Comparison of ENCODE assay signal across 9 cellular contexts in the genomic region with DNA sequence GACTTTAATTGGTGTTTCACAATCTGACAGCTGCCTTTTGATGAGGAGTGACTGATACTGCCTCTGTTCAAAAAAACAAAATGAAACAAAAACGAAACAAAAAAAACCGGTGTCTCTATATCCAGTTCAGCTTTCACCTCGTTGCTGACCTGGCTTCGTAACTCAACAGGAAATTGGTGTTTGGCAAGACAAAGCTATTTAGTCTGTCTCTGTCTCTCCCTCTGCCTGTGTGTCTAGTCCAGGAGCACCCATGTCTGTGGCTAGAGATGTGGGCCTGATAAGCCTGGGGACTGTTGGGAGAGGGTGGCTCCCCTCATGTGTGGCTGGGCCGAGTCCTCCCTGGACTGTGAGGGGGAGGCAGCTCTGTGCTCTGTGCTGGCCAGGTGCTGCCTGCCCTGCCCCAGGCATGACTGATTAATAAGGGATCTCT. TPM values are rescaled to one million over a fixed set of nuclear protein-coding genes. Genes with fewer than 3 reads are reported as not detected.
A peak's percentile ranks its signal among the peaks of the same experiment; 100 is the strongest.
DNase-seq lines count a peak whose midpoint lies in the region; ATAC-seq lines count a peak whose summit lies in the region.
"Had no signal": no experiment of that assay in that cellular context is flagged by ENCODE, and none has a peak within 500 bp of the region (broad histone marks: within the 10 kb centered on the region; RNA-seq: fewer than 3 reads in every experiment).

No MANE protein-coding gene starts in this region.

- intact Hi-C loops in activated naive CD4-positive, alpha-beta T cell treated with anti-CD3 and anti-CD28 coated beads for 36 hours (cut with micrococcal nuclease), result no loop called here

- CTCF ChIA-PET in activated naive CD4-positive, alpha-beta T cell treated with anti-CD3 and anti-CD28 coated beads for 36 hours (lab: Charles Lee), result interaction anchor here (0.6 to 1.4 kb wide), 4 partner anchors 124 to 331 kb away, joined by 3 to 6 read pairs (median 4); no protein-coding TSS in a partner anchor

- no peaks in the 10 kb centered on the region for H3K36me3 Mint-ChIP-seq in activated naive CD4-positive, alpha-beta T cell treated with anti-CD3 and anti-CD28 coated beads for 36 hours (ENCODE audit: low read depth)
- H3K36me3 Mint-ChIP-seq in T-helper 2 cell treated with Interferon-gamma antibody and Interleukin-4, amounts not matched to agents 5 μg/mL and 100 μg/mL, for 36 hours (ENCODE audit: low read depth), result no peaks in the 10 kb centered on the region
- H3K36me3 Mint-ChIP-seq in immature natural killer cell, result peaks cover 0 to under 1% (median 0%) of the 10 kb centered on the region in 3 donors

- no peak overlapping the region for H3K27ac Mint-ChIP-seq in activated naive CD4-positive, alpha-beta T cell treated with anti-CD3 and anti-CD28 coated beads for 36 hours
- H3K27ac Mint-ChIP-seq in T-helper 2 cell treated with Interferon-gamma antibody and Interleukin-4, amounts not matched to agents 5 μg/mL and 100 μg/mL, for 36 hours, result peak overlapping the region; percentile 85
- H3K27ac Mint-ChIP-seq in immature natural killer cell, result peak overlapping the region; percentile 1 to 78 (median 46)

- H3K27me3 Mint-ChIP-seq in activated naive CD4-positive, alpha-beta T cell treated with anti-CD3 and anti-CD28 coated beads for 36 hours (ENCODE audit: low read depth), result no peaks in the 10 kb centered on the region
- H3K27me3 Mint-ChIP-seq in T-helper 2 cell treated with Interferon-gamma antibody and Interleukin-4, amounts not matched to agents 5 μg/mL and 100 μg/mL, for 36 hours (ENCODE audit: low read depth), result peaks cover 28% of the 10 kb centered on the region
- H3K27me3 Mint-ChIP-seq in immature natural killer cell (ENCODE audit: low read depth in 3 of 3), result peaks cover 0 to 14% (median 2%) of the 10 kb centered on the region in 3 donors

- peak overlapping the region; percentile 13 for H3K27ac ChIP-seq in urinary bladder (ENCODE audit: low read depth)

- peak; percentile 43 for DNase-seq in activated naive CD4-positive, alpha-beta T cell treated with anti-CD3 and anti-CD28 coated beads for 36 hours
- DNase-seq in activated naive CD4-positive, alpha-beta T cell treated with Interleukin-2 at 50 U/mL for 16 hours, result no peak
- no peak for DNase-seq in T-helper 2 cell treated with Interferon-gamma antibody and Interleukin-4, amounts not matched to agents 5 μg/mL and 100 μg/mL, for 36 hours (ENCODE audit: low spot score)
- peak; percentile 2 to 23 (median 4) for DNase-seq in immature natural killer cell
- DNase-seq in NCI-H1694 treated with DMSO at 0.1 percent for 48 hours (lab: John Stamatoyannopoulos, UW), result no peak
- no peak for DNase-seq in NCI-H2081 (lab: John Stamatoyannopoulos, UW)
- DNase-seq: DMS53 had no signal

- no peaks in the 10 kb centered on the region for H3K4me1 ChIP-seq in urinary bladder (ENCODE audit: insufficient read depth)

- peaks cover 11% of the 10 kb centered on the region for H3K4me1 Mint-ChIP-seq in activated naive CD4-positive, alpha-beta T cell treated with anti-CD3 and anti-CD28 coated beads for 36 hours (ENCODE audit: low read depth)
- peaks cover 10% of the 10 kb centered on the region for H3K4me1 Mint-ChIP-seq in T-helper 2 cell treated with Interferon-gamma antibody and Interleukin-4, amounts not matched to agents 5 μg/mL and 100 μg/mL, for 36 hours (ENCODE audit: low read depth)
- H3K4me1 Mint-ChIP-seq in immature natural killer cell, result peaks cover 10 to 15% of the 10 kb centered on the region in 2 donors

- 34% methylated on average over 5 of the region's 5 CpGs for WGBS in urinary bladder

- H3K4me3 ChIP-seq in urinary bladder (ENCODE audit: low read depth, low read length), result no peak overlapping the region

- ATAC-seq in HG02798 (IDR thresholded peaks at IDR 0.05; ENCODE audit: poor library complexity, unreplicated experiment), result no peak

- peak overlapping the region; percentile 32 for H3K4me3 Mint-ChIP-seq in activated naive CD4-positive, alpha-beta T cell treated with anti-CD3 and anti-CD28 coated beads for 36 hours
- peak overlapping the region; percentile 74 for H3K4me3 Mint-ChIP-seq in T-helper 2 cell treated with Interferon-gamma antibody and Interleukin-4, amounts not matched to agents 5 μg/mL and 100 μg/mL, for 36 hours
- H3K4me3 Mint-ChIP-seq in immature natural killer cell, result peak overlapping the region; percentile 63 to 82 (median 75)

- H3K36me3 ChIP-seq in urinary bladder (ENCODE audit: insufficient read depth), result no peaks in the 10 kb centered on the region

- peaks cover 1% of the 10 kb centered on the region for H3K9me3 Mint-ChIP-seq in activated naive CD4-positive, alpha-beta T cell treated with anti-CD3 and anti-CD28 coated beads for 36 hours
- H3K9me3 Mint-ChIP-seq in T-helper 2 cell treated with Interferon-gamma antibody and Interleukin-4, amounts not matched to agents 5 μg/mL and 100 μg/mL, for 36 hours, result peaks cover under 1% of the 10 kb centered on the region
- peaks cover 0 to 2% (median under 1%) of the 10 kb centered on the region in 6 donors for H3K9me3 Mint-ChIP-seq in immature natural killer cell

RNA-seq across cellular contexts. Expression of a gene that starts 11.3 kb away (rescaled TPM):
- total RNA-seq in activated naive CD4-positive, alpha-beta T cell treated with anti-CD3 and anti-CD28 coated beads for 36 hours, result under 1 TPM; 0.02 to 0.12 TPM
- polyA plus RNA-seq in immature natural killer cell (under 1 TPM; 0.05 to 0.36 (median 0.12) TPM), urinary bladder (34.5 TPM)
- total RNA-seq in urinary bladder, result 25.7 TPM

RNA-seq across cellular contexts. Expression of a gene that starts 59.8 kb away (rescaled TPM):
- 10 to 100 TPM; 13.1 to 13.5 TPM for total RNA-seq in activated naive CD4-positive, alpha-beta T cell treated with anti-CD3 and anti-CD28 coated beads for 36 hours
- polyA plus RNA-seq in immature natural killer cell, result 10 to 100 TPM in 1 of 3 donors, 1 to 10 TPM in 2; 3.5 to 14.0 (median 6.2) TPM
- total RNA-seq in urinary bladder, result 16.7 TPM
- polyA plus RNA-seq in urinary bladder, result 24.4 TPM

Comparison
In these comparisons a context has a peak if more than half of its experiments do, and no peak if none do; other contexts are left out.
1. DNase-seq: peak in activated naive CD4-positive, alpha-beta T cell treated with anti-CD3 and anti-CD28 coated beads for 36 hours (single experiment) and immature natural killer cell (3 of 3); none in activated naive CD4-positive, alpha-beta T cell treated with Interleukin-2 at 50 U/mL for 16 hours (single experiment), T-helper 2 cell treated with Interferon-gamma antibody and Interleukin-4, amounts not matched to agents 5 μg/mL and 100 μg/mL, for 36 hours (single experiment), NCI-H1694 treated with DMSO at 0.1 percent for 48 hours (single experiment) and NCI-H2081 (0 of 2).
2. RNA of a gene that starts 11.3 kb away (total RNA-seq): 25.7 TPM in urinary bladder (single experiment); 0.02 to 0.12 TPM in activated naive CD4-positive, alpha-beta T cell treated with anti-CD3 and anti-CD28 coated beads for 36 hours; every median in the first group is over 10 times any median in the second.
3. Peak in every context shown above with its lines, with median percentiles within 50 percentile points of each other: H3K4me3 Mint-ChIP-seq.